In the genomic region with DNA sequence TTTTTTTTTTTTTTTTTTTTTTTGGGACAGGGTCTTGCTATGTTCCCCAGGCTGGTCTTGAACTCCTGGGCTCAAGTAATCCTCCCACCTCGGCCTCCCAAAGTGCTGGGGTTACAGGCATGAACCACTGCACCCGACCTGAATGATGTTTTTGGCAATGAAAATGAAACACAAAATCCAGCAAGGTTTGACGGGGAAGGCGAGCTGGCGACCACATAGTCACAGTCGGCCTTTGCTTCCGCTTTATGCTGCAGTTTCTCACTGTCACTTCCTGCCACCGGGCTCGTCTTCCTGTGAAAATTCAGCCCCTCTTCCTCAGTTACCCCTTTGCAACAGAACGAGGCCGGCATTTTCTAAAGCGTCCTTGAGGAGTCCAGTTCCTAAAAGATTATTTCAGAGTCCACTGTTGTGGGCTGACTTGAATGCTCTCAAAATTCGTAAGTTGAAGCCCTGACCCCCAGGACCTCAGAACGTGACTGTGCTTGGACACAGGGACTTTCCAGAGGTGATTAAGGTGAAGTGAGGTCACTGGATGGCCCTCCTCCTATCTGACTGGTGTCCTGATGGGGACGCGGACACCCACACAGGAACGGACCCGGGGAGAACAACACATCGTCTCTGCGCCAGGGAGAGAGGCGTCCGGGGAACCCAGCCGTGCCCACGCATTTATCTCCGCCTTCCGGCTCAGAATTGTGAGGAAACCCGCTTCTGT, we compare ENCODE assay signal across 1 cellular context.
TF ChIP-seq lines count a peak whose summit lies in the region.

No MANE protein-coding gene starts in this region.

TF ChIP-seq in HepG2, 621 proteins besides CTCF, POLR2A, EP300 and RAD21 (continued from another document and continues in another):
- TF ChIP-seq, protein P1, sequence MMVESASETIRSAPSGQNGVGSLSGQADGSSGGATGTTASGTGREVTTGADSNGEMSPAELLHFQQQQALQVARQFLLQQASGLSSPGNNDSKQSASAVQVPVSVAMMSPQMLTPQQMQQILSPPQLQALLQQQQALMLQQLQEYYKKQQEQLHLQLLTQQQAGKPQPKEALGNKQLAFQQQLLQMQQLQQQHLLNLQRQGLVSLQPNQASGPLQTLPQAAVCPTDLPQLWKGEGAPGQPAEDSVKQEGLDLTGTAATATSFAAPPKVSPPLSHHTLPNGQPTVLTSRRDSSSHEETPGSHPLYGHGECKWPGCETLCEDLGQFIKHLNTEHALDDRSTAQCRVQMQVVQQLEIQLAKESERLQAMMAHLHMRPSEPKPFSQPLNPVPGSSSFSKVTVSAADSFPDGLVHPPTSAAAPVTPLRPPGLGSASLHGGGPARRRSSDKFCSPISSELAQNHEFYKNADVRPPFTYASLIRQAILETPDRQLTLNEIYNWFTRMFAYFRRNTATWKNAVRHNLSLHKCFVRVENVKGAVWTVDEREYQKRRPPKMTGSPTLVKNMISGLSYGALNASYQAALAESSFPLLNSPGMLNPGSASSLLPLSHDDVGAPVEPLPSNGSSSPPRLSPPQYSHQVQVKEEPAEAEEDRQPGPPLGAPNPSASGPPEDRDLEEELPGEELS (CRISPR knock-in tag; IDR thresholded peaks at IDR 0.05): no peak
- TF ChIP-seq RFXANK (CRISPR knock-in tag; IDR thresholded peaks at IDR 0.05) (no peak), KAT2B (IDR thresholded peaks at IDR 0.05; ENCODE audit: borderline replicate concordance, low read depth, low read length) (no peak), JUND (CRISPR knock-in tag; IDR thresholded peaks at IDR 0.05) (no peak), ZFP1 (CRISPR knock-in tag; IDR thresholded peaks at IDR 0.05) (no peak), NFYC (CRISPR knock-in tag; IDR thresholded peaks at IDR 0.05) (no peak), RBM39 (IDR thresholded peaks at IDR 0.05; ENCODE audit: low read depth, low read length, poor library complexity, severe bottlenecking) (no peak), SPEN (CRISPR knock-in tag; IDR thresholded peaks at IDR 0.05; ENCODE audit: low read depth) (no peak), ZNF143 (CRISPR knock-in tag; IDR thresholded peaks at IDR 0.05) (no peak), ZNF775 (CRISPR knock-in tag; IDR thresholded peaks at IDR 0.05; ENCODE audit: borderline replicate concordance) (no peak), ZNF749 (CRISPR knock-in tag; IDR thresholded peaks at IDR 0.05; ENCODE audit: borderline replicate concordance) (no peak), ZNF720 (CRISPR knock-in tag; IDR thresholded peaks at IDR 0.05) (no peak), DNMT3B (CRISPR knock-in tag; conservative IDR thresholded peaks at IDR 0.05) (no peak), ZNF747 (CRISPR knock-in tag; IDR thresholded peaks at IDR 0.05; ENCODE audit: borderline replicate concordance) (no peak), HNRNPH1 (optimal IDR thresholded peaks at IDR 0.05; ENCODE audit: low read depth, low read length) (no peak), EZH2 (conservative IDR thresholded peaks at IDR 0.05; ENCODE audit: low read depth, low read length) (no peak), ZFP36 (IDR thresholded peaks at IDR 0.05; ENCODE audit: borderline replicate concordance, low read depth, low read length, partially characterized antibody) (no peak), RFX3 (CRISPR knock-in tag; IDR thresholded peaks at IDR 0.05) (no peak), SAFB2 (CRISPR knock-in tag; IDR thresholded peaks at IDR 0.05; ENCODE audit: borderline replicate concordance, low read depth) (no peak), ZNF550 (CRISPR knock-in tag; IDR thresholded peaks at IDR 0.05; ENCODE audit: borderline replicate concordance) (no peak), PRMT3 (CRISPR knock-in tag; IDR thresholded peaks at IDR 0.05; ENCODE audit: borderline replicate concordance, low read depth) (no peak), HOXA5 (CRISPR knock-in tag; IDR thresholded peaks at IDR 0.05) (no peak), ZMYM2 (CRISPR knock-in tag; IDR thresholded peaks at IDR 0.05) (peak; percentile 46; the same call in 1 of the 2 replicates), NFIC (IDR thresholded peaks at IDR 0.05; ENCODE audit: low read length) (no peak)
- TF ChIP-seq, protein P2, sequence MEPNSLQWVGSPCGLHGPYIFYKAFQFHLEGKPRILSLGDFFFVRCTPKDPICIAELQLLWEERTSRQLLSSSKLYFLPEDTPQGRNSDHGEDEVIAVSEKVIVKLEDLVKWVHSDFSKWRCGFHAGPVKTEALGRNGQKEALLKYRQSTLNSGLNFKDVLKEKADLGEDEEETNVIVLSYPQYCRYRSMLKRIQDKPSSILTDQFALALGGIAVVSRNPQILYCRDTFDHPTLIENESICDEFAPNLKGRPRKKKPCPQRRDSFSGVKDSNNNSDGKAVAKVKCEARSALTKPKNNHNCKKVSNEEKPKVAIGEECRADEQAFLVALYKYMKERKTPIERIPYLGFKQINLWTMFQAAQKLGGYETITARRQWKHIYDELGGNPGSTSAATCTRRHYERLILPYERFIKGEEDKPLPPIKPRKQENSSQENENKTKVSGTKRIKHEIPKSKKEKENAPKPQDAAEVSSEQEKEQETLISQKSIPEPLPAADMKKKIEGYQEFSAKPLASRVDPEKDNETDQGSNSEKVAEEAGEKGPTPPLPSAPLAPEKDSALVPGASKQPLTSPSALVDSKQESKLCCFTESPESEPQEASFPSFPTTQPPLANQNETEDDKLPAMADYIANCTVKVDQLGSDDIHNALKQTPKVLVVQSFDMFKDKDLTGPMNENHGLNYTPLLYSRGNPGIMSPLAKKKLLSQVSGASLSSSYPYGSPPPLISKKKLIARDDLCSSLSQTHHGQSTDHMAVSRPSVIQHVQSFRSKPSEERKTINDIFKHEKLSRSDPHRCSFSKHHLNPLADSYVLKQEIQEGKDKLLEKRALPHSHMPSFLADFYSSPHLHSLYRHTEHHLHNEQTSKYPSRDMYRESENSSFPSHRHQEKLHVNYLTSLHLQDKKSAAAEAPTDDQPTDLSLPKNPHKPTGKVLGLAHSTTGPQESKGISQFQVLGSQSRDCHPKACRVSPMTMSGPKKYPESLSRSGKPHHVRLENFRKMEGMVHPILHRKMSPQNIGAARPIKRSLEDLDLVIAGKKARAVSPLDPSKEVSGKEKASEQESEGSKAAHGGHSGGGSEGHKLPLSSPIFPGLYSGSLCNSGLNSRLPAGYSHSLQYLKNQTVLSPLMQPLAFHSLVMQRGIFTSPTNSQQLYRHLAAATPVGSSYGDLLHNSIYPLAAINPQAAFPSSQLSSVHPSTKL (CRISPR knock-in tag; IDR thresholded peaks at IDR 0.05): no peak; the same call in 1 of the 2 replicates
- TF ChIP-seq, protein P3, sequence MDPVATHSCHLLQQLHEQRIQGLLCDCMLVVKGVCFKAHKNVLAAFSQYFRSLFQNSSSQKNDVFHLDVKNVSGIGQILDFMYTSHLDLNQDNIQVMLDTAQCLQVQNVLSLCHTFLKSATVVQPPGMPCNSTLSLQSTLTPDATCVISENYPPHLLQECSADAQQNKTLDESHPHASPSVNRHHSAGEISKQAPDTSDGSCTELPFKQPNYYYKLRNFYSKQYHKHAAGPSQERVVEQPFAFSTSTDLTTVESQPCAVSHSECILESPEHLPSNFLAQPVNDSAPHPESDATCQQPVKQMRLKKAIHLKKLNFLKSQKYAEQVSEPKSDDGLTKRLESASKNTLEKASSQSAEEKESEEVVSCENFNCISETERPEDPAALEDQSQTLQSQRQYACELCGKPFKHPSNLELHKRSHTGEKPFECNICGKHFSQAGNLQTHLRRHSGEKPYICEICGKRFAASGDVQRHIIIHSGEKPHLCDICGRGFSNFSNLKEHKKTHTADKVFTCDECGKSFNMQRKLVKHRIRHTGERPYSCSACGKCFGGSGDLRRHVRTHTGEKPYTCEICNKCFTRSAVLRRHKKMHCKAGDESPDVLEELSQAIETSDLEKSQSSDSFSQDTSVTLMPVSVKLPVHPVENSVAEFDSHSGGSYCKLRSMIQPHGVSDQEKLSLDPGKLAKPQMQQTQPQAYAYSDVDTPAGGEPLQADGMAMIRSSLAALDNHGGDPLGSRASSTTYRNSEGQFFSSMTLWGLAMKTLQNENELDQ (CRISPR knock-in tag; IDR thresholded peaks at IDR 0.05; ENCODE audit: borderline replicate concordance): no peak
- TF ChIP-seq, protein P4, sequence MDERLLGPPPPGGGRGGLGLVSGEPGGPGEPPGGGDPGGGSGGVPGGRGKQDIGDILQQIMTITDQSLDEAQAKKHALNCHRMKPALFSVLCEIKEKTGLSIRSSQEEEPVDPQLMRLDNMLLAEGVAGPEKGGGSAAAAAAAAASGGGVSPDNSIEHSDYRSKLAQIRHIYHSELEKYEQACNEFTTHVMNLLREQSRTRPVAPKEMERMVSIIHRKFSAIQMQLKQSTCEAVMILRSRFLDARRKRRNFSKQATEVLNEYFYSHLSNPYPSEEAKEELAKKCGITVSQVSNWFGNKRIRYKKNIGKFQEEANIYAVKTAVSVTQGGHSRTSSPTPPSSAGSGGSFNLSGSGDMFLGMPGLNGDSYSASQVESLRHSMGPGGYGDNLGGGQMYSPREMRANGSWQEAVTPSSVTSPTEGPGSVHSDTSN (CRISPR knock-in tag; IDR thresholded peaks at IDR 0.05): no peak
- TF ChIP-seq, protein P5, sequence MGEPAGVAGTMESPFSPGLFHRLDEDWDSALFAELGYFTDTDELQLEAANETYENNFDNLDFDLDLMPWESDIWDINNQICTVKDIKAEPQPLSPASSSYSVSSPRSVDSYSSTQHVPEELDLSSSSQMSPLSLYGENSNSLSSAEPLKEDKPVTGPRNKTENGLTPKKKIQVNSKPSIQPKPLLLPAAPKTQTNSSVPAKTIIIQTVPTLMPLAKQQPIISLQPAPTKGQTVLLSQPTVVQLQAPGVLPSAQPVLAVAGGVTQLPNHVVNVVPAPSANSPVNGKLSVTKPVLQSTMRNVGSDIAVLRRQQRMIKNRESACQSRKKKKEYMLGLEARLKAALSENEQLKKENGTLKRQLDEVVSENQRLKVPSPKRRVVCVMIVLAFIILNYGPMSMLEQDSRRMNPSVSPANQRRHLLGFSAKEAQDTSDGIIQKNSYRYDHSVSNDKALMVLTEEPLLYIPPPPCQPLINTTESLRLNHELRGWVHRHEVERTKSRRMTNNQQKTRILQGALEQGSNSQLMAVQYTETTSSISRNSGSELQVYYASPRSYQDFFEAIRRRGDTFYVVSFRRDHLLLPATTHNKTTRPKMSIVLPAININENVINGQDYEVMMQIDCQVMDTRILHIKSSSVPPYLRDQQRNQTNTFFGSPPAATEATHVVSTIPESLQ (CRISPR knock-in tag; conservative IDR thresholded peaks at IDR 0.05): no peak
- TF ChIP-seq, protein P6, sequence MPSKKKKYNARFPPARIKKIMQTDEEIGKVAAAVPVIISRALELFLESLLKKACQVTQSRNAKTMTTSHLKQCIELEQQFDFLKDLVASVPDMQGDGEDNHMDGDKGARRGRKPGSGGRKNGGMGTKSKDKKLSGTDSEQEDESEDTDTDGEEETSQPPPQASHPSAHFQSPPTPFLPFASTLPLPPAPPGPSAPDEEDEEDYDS (CRISPR knock-in tag; IDR thresholded peaks at IDR 0.05): peak; percentile 79; the same call in 1 of the 2 replicates
- TF ChIP-seq, protein P7, sequence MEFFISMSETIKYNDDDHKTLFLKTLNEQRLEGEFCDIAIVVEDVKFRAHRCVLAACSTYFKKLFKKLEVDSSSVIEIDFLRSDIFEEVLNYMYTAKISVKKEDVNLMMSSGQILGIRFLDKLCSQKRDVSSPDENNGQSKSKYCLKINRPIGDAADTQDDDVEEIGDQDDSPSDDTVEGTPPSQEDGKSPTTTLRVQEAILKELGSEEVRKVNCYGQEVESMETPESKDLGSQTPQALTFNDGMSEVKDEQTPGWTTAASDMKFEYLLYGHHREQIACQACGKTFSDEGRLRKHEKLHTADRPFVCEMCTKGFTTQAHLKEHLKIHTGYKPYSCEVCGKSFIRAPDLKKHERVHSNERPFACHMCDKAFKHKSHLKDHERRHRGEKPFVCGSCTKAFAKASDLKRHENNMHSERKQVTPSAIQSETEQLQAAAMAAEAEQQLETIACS (CRISPR knock-in tag; IDR thresholded peaks at IDR 0.05): no peak
- TF ChIP-seq, protein P8, sequence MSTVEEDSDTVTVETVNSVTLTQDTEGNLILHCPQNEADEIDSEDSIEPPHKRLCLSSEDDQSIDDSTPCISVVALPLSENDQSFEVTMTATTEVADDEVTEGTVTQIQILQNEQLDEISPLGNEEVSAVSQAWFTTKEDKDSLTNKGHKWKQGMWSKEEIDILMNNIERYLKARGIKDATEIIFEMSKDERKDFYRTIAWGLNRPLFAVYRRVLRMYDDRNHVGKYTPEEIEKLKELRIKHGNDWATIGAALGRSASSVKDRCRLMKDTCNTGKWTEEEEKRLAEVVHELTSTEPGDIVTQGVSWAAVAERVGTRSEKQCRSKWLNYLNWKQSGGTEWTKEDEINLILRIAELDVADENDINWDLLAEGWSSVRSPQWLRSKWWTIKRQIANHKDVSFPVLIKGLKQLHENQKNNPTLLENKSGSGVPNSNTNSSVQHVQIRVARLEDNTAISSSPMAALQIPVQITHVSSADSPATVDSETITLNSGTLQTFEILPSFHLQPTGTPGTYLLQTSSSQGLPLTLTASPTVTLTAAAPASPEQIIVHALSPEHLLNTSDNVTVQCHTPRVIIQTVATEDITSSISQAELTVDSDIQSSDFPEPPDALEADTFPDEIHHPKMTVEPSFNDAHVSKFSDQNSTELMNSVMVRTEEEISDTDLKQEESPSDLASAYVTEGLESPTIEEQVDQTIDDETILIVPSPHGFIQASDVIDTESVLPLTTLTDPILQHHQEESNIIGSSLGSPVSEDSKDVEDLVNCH (CRISPR knock-in tag; IDR thresholded peaks at IDR 0.05): no peak
- TF ChIP-seq, protein P9, sequence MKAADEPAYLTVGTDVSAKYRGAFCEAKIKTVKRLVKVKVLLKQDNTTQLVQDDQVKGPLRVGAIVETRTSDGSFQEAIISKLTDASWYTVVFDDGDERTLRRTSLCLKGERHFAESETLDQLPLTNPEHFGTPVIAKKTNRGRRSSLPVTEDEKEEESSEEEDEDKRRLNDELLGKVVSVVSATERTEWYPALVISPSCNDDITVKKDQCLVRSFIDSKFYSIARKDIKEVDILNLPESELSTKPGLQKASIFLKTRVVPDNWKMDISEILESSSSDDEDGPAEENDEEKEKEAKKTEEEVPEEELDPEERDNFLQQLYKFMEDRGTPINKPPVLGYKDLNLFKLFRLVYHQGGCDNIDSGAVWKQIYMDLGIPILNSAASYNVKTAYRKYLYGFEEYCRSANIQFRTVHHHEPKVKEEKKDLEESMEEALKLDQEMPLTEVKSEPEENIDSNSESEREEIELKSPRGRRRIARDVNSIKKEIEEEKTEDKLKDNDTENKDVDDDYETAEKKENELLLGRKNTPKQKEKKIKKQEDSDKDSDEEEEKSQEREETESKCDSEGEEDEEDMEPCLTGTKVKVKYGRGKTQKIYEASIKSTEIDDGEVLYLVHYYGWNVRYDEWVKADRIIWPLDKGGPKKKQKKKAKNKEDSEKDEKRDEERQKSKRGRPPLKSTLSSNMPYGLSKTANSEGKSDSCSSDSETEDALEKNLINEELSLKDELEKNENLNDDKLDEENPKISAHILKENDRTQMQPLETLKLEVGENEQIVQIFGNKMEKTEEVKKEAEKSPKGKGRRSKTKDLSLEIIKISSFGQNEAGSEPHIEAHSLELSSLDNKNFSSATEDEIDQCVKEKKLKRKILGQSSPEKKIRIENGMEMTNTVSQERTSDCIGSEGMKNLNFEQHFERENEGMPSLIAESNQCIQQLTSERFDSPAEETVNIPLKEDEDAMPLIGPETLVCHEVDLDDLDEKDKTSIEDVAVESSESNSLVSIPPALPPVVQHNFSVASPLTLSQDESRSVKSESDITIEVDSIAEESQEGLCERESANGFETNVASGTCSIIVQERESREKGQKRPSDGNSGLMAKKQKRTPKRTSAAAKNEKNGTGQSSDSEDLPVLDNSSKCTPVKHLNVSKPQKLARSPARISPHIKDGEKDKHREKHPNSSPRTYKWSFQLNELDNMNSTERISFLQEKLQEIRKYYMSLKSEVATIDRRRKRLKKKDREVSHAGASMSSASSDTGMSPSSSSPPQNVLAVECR (CRISPR knock-in tag; IDR thresholded peaks at IDR 0.05; ENCODE audit: borderline replicate concordance): peak; percentile 49; the same call in 1 of the 2 replicates
- TF ChIP-seq, protein P10, sequence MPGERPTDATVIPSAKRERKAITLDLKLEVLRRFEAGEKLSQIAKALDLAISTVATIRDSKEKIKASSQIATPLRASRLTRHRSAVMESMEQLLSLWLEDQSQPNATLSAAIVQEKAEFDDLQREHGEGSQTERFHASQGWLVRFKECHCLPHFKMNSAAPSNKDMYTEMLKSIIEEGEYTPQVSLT (CRISPR knock-in tag; IDR thresholded peaks at IDR 0.05; ENCODE audit: borderline replicate concordance, low read depth): no peak
